ENCODE assay signal across 13 cellular contexts in genomic region chr12:96534339-96534738, GRCh38.
"Had no signal": no experiment of that assay in that cellular context is flagged by ENCODE, and none has a peak within 500 bp of the region (broad histone marks: within the 10 kb centered on the region; RNA-seq: fewer than 3 reads in every experiment).

No MANE protein-coding gene starts in this region.

- H3K27ac ChIP-seq: breast epithelium, left ventricle myocardium inferior had no signal

- H3K27me3 Mint-ChIP-seq: activated CD4-positive, alpha-beta T cell treated with anti-CD3 and anti-CD28 coated beads for 36 hours; activated naive CD8-positive, alpha-beta T cell had no signal

- H3K9me3 Mint-ChIP-seq: stimulated activated effector memory CD8-positive, alpha-beta T cell treated with anti-CD3 and anti-CD28 coated beads, Interleukin-12 subunit alpha, Interleukin-12 subunit beta, amount 100 ng/mL, for 72 hours had no signal

- DNase-seq: activated CD4-positive, alpha-beta T cell treated with anti-CD3 and anti-CD28 coated beads for 36 hours; activated CD8-positive, alpha-beta memory T cell treated with anti-CD3 and anti-CD28 coated beads, Interleukin-2, amount 50 U/mL, for 48 hours; activated gamma-delta T cell treated with Interleukin-2 at 50 U/mL for 16 hours; anterior cingulate cortex; erythroblast; hippocampal formation; kidney; left ventricle myocardium inferior; naive B cell; T-helper 17 cell had no signal

- H3K4me1 ChIP-seq: breast epithelium, left ventricle myocardium inferior had no signal

- H3K36me3 ChIP-seq: breast epithelium, left ventricle myocardium inferior had no signal

- H3K4me3 Mint-ChIP-seq: activated CD4-positive, alpha-beta T cell treated with anti-CD3 and anti-CD28 coated beads for 36 hours; activated naive CD8-positive, alpha-beta T cell; stimulated activated effector memory CD8-positive, alpha-beta T cell treated with anti-CD3 and anti-CD28 coated beads, Interleukin-12 subunit alpha, Interleukin-12 subunit beta, amount 100 ng/mL, for 72 hours; T-helper 17 cell had no signal

- FAIRE-seq: kidney had no signal

- H3K27me3 ChIP-seq: breast epithelium had no signal

- H3K4me1 Mint-ChIP-seq: activated CD4-positive, alpha-beta T cell treated with anti-CD3 and anti-CD28 coated beads for 36 hours; naive B cell; stimulated activated effector memory CD8-positive, alpha-beta T cell treated with anti-CD3 and anti-CD28 coated beads, Interleukin-12 subunit alpha, Interleukin-12 subunit beta, amount 100 ng/mL, for 72 hours; T-helper 17 cell had no signal

- ATAC-seq: activated CD4-positive, alpha-beta T cell treated with anti-CD3 and anti-CD28 coated beads for 36 hours; stimulated activated effector memory CD8-positive, alpha-beta T cell treated with anti-CD3 and anti-CD28 coated beads, Interleukin-12 subunit alpha, Interleukin-12 subunit beta, amount 100 ng/mL, for 72 hours; T-helper 17 cell had no signal

- H3K4me3 ChIP-seq: breast epithelium, left ventricle myocardium inferior had no signal

- H3K36me3 Mint-ChIP-seq: activated naive CD8-positive, alpha-beta T cell; naive B cell; stimulated activated effector memory CD8-positive, alpha-beta T cell treated with anti-CD3 and anti-CD28 coated beads, Interleukin-12 subunit alpha, Interleukin-12 subunit beta, amount 100 ng/mL, for 72 hours had no signal

- H3K9me3 ChIP-seq: breast epithelium, left ventricle myocardium inferior had no signal

- H3K27ac Mint-ChIP-seq: activated CD4-positive, alpha-beta T cell treated with anti-CD3 and anti-CD28 coated beads for 36 hours; activated naive CD8-positive, alpha-beta T cell; stimulated activated effector memory CD8-positive, alpha-beta T cell treated with anti-CD3 and anti-CD28 coated beads, Interleukin-12 subunit alpha, Interleukin-12 subunit beta, amount 100 ng/mL, for 72 hours; T-helper 17 cell had no signal
